Comparison of ENCODE assay signal across 8 cellular contexts in genomic region chr14:23929822-23930294, GRCh38. TPM values are rescaled to one million over a fixed set of nuclear protein-coding genes. Genes with fewer than 3 reads are reported as not detected.
DNase-seq lines count a peak whose midpoint lies in the region; TF ChIP-seq lines count a peak whose summit lies in the region.

No MANE protein-coding gene starts in this region.

- peak; percentile 95 for TF ChIP-seq CTCF in parathyroid adenoma (IDR thresholded peaks at IDR 0.05)
- TF ChIP-seq CTCF in type B pancreatic cell (conservative IDR thresholded peaks at IDR 0.05): peak; percentile 89

- DNase-seq in DMS 273 (lab: John Stamatoyannopoulos, UW; ENCODE audit: unreplicated experiment) (peak; percentile 91), DMS 273 treated with DMSO at 0.1 percent for 48 hours (lab: John Stamatoyannopoulos, UW) (no peak), HuH-7 (ENCODE audit: low spot score) (peak; percentile 69), SK-MEL-5 (ENCODE audit: low read depth, low spot score) (peak; percentile 80), glomerular endothelial cell (ENCODE audit: extremely low read depth, low read depth, low spot score) (peak; percentile 41), type B pancreatic cell (ENCODE audit: extremely low spot score, unreplicated experiment) (peak; percentile 82)
- DNase-seq in activated naive CD4-positive, alpha-beta T cell treated with anti-CD3 and anti-CD28 coated beads for 36 hours: peak; percentile 93

- H3K4me2 ChIP-seq in parathyroid adenoma (ENCODE audit: low read length): no peak overlapping the region

- peak overlapping the region; percentile 40 for H2AFZ ChIP-seq in parathyroid adenoma

- H3K4me1 ChIP-seq in parathyroid adenoma: no peaks in the 10 kb centered on the region

- no peak overlapping the region for H3K4me3 Mint-ChIP-seq in activated naive CD4-positive, alpha-beta T cell treated with anti-CD3 and anti-CD28 coated beads for 36 hours
- H3K4me3 Mint-ChIP-seq in type B pancreatic cell: no peak overlapping the region

- H3K36me3 ChIP-seq in parathyroid adenoma (ENCODE audit: control insufficient read depth, insufficient read depth, low read length): no peaks in the 10 kb centered on the region

- in situ Hi-C loops in SK-MEL-5 (cut with HindIII; ENCODE audit: low pct_unique_long_range_greater_than_20kb, low sequenced_read_pairs): no loop called here

- no peaks in the 10 kb centered on the region for H3K27me3 ChIP-seq in parathyroid adenoma (ENCODE audit: control insufficient read depth, insufficient read depth, low read length)

- H3K27ac ChIP-seq in parathyroid adenoma: no peak overlapping the region

- CTCF ChIA-PET in activated naive CD4-positive, alpha-beta T cell treated with anti-CD3 and anti-CD28 coated beads for 36 hours (lab: Charles Lee): interaction anchor here (0.7 to 2.7 kb wide), 11 partner anchors 13 to 340 kb away, joined by 3 to 22 read pairs (median 3); partner anchors contain the start of gene DHRS2

- intact Hi-C loops in activated naive CD4-positive, alpha-beta T cell treated with anti-CD3 and anti-CD28 coated beads for 36 hours (cut with micrococcal nuclease): loop anchor here (1.0 to 2.0 kb wide), 6 partner anchors 23 to 341 kb away; partner anchors contain the start of gene DHRS4

- no peaks in the 10 kb centered on the region for H3K9me3 Mint-ChIP-seq in activated naive CD4-positive, alpha-beta T cell treated with anti-CD3 and anti-CD28 coated beads for 36 hours
- no peaks in the 10 kb centered on the region for H3K9me3 Mint-ChIP-seq in type B pancreatic cell

- H3K9me3 ChIP-seq in parathyroid adenoma (ENCODE audit: control insufficient read depth, low read length): no peaks in the 10 kb centered on the region

- no peaks in the 10 kb centered on the region for H3K79me2 ChIP-seq in parathyroid adenoma

- H3K27me3 Mint-ChIP-seq in activated naive CD4-positive, alpha-beta T cell treated with anti-CD3 and anti-CD28 coated beads for 36 hours (ENCODE audit: low read depth): peaks cover 2% of the 10 kb centered on the region
- H3K27me3 Mint-ChIP-seq in type B pancreatic cell: peaks cover 7% of the 10 kb centered on the region

- no peak overlapping the region for H3K4me3 ChIP-seq in parathyroid adenoma (ENCODE audit: low read depth, low read length)

- H3K27ac Mint-ChIP-seq in activated naive CD4-positive, alpha-beta T cell treated with anti-CD3 and anti-CD28 coated beads for 36 hours: no peak overlapping the region
- H3K27ac Mint-ChIP-seq in type B pancreatic cell: peak overlapping the region; percentile 43

- no peaks in the 10 kb centered on the region for H3K36me3 Mint-ChIP-seq in activated naive CD4-positive, alpha-beta T cell treated with anti-CD3 and anti-CD28 coated beads for 36 hours (ENCODE audit: low read depth)
- H3K36me3 Mint-ChIP-seq in type B pancreatic cell: no peaks in the 10 kb centered on the region

- H3K9ac ChIP-seq in parathyroid adenoma: no peak overlapping the region

- H3K4me1 Mint-ChIP-seq in activated naive CD4-positive, alpha-beta T cell treated with anti-CD3 and anti-CD28 coated beads for 36 hours (ENCODE audit: low read depth): no peaks in the 10 kb centered on the region
- peaks cover 5% of the 10 kb centered on the region for H3K4me1 Mint-ChIP-seq in type B pancreatic cell (ENCODE audit: unreplicated experiment)

RNA-seq across cellular contexts. Expression of gene DHRS4, which starts 23.7 kb away (rescaled TPM):
- total RNA-seq in SK-MEL-5 (2014; rRNA removed; shearing (Covaris generic)): 53.6 and 56.1 TPM in 2 replicates
- 46.3 and 52.8 TPM in 2 replicates for polyA plus RNA-seq in SK-MEL-5 (2015; cell fraction: cytosol; rRNA removed)
- polyA plus RNA-seq in SK-MEL-5 (2015; cell fraction: nucleus; rRNA removed): 20.2 and 26.3 TPM in 2 replicates
- total RNA-seq in activated naive CD4-positive, alpha-beta T cell treated with anti-CD3 and anti-CD28 coated beads for 36 hours: 10 to 100 TPM; 22.8 to 24.0 TPM
- total RNA-seq in glomerular endothelial cell (24.2 and 46.5 TPM in 2 replicates), type B pancreatic cell (ENCODE audit: low replicate concordance) (18.8 and 19.7 TPM in 2 replicates)

RNA-seq across cellular contexts. Expression of gene DHRS4L2, which starts 58.9 kb away (rescaled TPM):
- 28.9 and 30.6 TPM in 2 replicates for total RNA-seq in SK-MEL-5 (2014; rRNA removed; shearing (Covaris generic))
- polyA plus RNA-seq in SK-MEL-5 (2015; cell fraction: cytosol; rRNA removed): 28.2 and 28.6 TPM in 2 replicates
- polyA plus RNA-seq in SK-MEL-5 (2015; cell fraction: nucleus; rRNA removed): 11.3 and 20.7 TPM in 2 replicates
- total RNA-seq in activated naive CD4-positive, alpha-beta T cell treated with anti-CD3 and anti-CD28 coated beads for 36 hours: 10 to 100 TPM; 26.2 to 26.3 TPM
- 8.5 and 8.7 TPM in 2 replicates for total RNA-seq in glomerular endothelial cell
- 16.0 and 18.0 TPM in 2 replicates for total RNA-seq in type B pancreatic cell (ENCODE audit: low replicate concordance)
